Comparison of ENCODE assay signal across 32 cellular contexts in the genomic region with DNA sequence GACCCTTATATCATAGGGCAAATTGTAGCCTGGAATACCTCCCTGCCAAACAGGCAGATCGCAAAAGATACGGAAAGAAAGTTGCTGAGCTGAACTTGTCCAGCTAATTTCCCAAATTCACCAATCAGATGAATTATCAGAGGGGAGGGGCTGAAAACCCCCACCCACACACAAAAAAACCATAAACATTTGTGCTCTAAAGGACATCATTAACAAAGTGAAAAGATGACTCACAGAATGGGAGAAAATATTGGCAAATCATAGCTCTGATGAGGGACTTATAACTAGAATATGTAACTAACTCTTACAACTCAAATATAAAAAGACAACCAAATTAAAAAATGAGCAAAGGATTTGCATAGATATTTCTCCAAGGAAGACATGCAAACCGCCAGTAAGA. TPM values are rescaled to one million over a fixed set of nuclear protein-coding genes. Genes with fewer than 3 reads are reported as not detected.
DNase-seq lines count a peak whose midpoint lies in the region; TF ChIP-seq lines count a peak whose summit lies in the region.
"Had no signal": no experiment of that assay in that cellular context is flagged by ENCODE, and none has a peak within 500 bp of the region (broad histone marks: within the 10 kb centered on the region; RNA-seq: fewer than 3 reads in every experiment).

No MANE protein-coding gene starts in this region.

- H3K27me3 ChIP-seq in GM23248 (replicated peaks; ENCODE audit: insufficient read depth) (no peaks in the 10 kb centered on the region), fibroblast of lung (ENCODE audit: control insufficient read depth, insufficient read depth, low read length) (no peaks in the 10 kb centered on the region)
- H3K27me3 ChIP-seq: BLaER1, esophagus muscularis mucosa had no signal

- 30 to 35% methylated on average over 3 of the region's 3 CpGs for WGBS in GM23248 (ENCODE audit: low coverage in 1 of 2, low lambda C conversion rate in 2 of 2, missing lambda C conversion rate in 2 of 2), 2 experiments

- H3K4me1 ChIP-seq in GM23248 (ENCODE audit: insufficient read depth) (peaks cover 9% of the 10 kb centered on the region; the same call in 1 of the 2 replicates), fibroblast of lung (ENCODE audit: control insufficient read depth, extremely low read depth, insufficient read depth, low read length) (no peaks in the 10 kb centered on the region)
- H3K4me1 ChIP-seq: BLaER1, lower lobe of right lung, parathyroid adenoma had no signal

- in situ Hi-C loops in GM23248 (cut with MboI): no loop called here

- H3K9me3 ChIP-seq in GM23248 (ENCODE audit: low read depth) (no peaks in the 10 kb centered on the region), fibroblast of lung (ENCODE audit: control insufficient read depth, insufficient read depth, low read depth, low read length) (no peaks in the 10 kb centered on the region)
- H3K9me3 ChIP-seq: BLaER1, esophagus muscularis mucosa, lower lobe of right lung had no signal

- H3K9ac ChIP-seq in GM23248 (no peak overlapping the region), fibroblast of lung (ENCODE audit: insufficient read depth, low read length) (no peak overlapping the region)
- H3K9ac ChIP-seq: BLaER1, KMS-11, parathyroid adenoma had no signal

- H4K20me1 ChIP-seq in GM23248 (ENCODE audit: insufficient read depth) (no peaks in the 10 kb centered on the region), fibroblast of lung (ENCODE audit: control insufficient read depth, extremely low read depth, insufficient read depth, low read length) (no peaks in the 10 kb centered on the region)
- H4K20me1 ChIP-seq: BLaER1 had no signal

- H3F3A ChIP-seq in GM23248 (ENCODE audit: insufficient read depth): no peaks in the 10 kb centered on the region

- H3K4me2 ChIP-seq in GM23248 (ENCODE audit: unreplicated experiment) (no peak overlapping the region), fibroblast of lung (ENCODE audit: extremely low read depth, insufficient read depth, low read length) (no peak overlapping the region)
- H3K4me2 ChIP-seq: BLaER1, KMS-11, PC-9 had no signal

- peak; percentile 11 to 26 for TF ChIP-seq CTCF in fibroblast of lung (conservative IDR thresholded peaks at IDR 0.05 in 1 of 2, IDR thresholded peaks at IDR 0.05 in 1 of 2; ENCODE audit: low read depth in 1 of 2, low read length in 2 of 2)

- no peaks in the 10 kb centered on the region for H3K36me3 ChIP-seq in GM23248 (ENCODE audit: low read depth)
- H3K36me3 ChIP-seq in fibroblast of lung (ENCODE audit: control insufficient read depth, insufficient read depth, low read length): no peaks in the 10 kb centered on the region
- H3K36me3 ChIP-seq: BLaER1, esophagus muscularis mucosa, lower lobe of right lung, WERI-Rb-1 had no signal

- peak; percentile 49 for DNase-seq in GM23248
- DNase-seq in RPMI7951 (ENCODE audit: low read depth): peak; percentile 11
- DNase-seq in fibroblast of lung (ENCODE audit: low read depth in 2 of 2): peak; percentile 36 to 53
- DNase-seq in renal cortical epithelial cell (ENCODE audit: low read depth): peak; percentile 14
- no peak for DNase-seq in T-helper 2 cell
- DNase-seq in activated CD4-positive, alpha-beta T cell treated with anti-CD3 and anti-CD28 coated beads for 1 hour: no peak
- DNase-seq in GOT3 (lab: John Stamatoyannopoulos, UW): no peak
- DNase-seq: activated CD4-positive, alpha-beta T cell treated with anti-CD3 and anti-CD28 coated beads, Interleukin-2, amount 10 ng/mL, durations not matched to agents 24 days and 14 days; activated naive CD4-positive, alpha-beta T cell treated with anti-CD3 and anti-CD28 coated beads, Interleukin-2, amount 10 ng/mL, durations not matched to agents 7 days and 5 days; activated T-cell treated with anti-CD3 and anti-CD28 coated beads, Interleukin-2, amount 50 U/mL, for 72 hours; amygdala; central memory CD4-positive, alpha-beta T cell; DMS53; endodermal cell; GF-D8; kidney glomerular epithelial cell; lower lobe of right lung; NCI-H1694; NCI-H524; PC-9; right cardiac atrium; SHP77 treated with DMSO at 0.1 percent for 48 hours; stimulated activated CD4-positive, alpha-beta T cell treated with anti-CD3 and anti-CD28 coated beads, Interleukin-12 subunit alpha, Interleukin-12 subunit beta, amount 100 ng/mL, for 4 hours; stimulated activated CD4-positive, alpha-beta T cell treated with anti-CD3 and anti-CD28 coated beads, Interleukin-4, amount 100 ng/mL, for 24 hours; substantia nigra; SW 1271; T1000; WERI-Rb-1 had no signal

- H3K4me3 ChIP-seq in GM23248 (no peak overlapping the region), fibroblast of lung (replicated peaks in 1 of 4; ENCODE audit: control extremely low read depth in 1 of 4, insufficient read depth in 1 of 4, low read depth in 3 of 4, low read length in 4 of 4) (no peak overlapping the region)
- H3K4me3 ChIP-seq: BLaER1, esophagus muscularis mucosa, lower lobe of right lung, PC-9 had no signal

- H3K79me2 ChIP-seq in GM23248 (ENCODE audit: insufficient read depth) (no peaks in the 10 kb centered on the region), fibroblast of lung (ENCODE audit: control insufficient read depth, insufficient read depth, low read length) (no peaks in the 10 kb centered on the region)
- H3K79me2 ChIP-seq: parathyroid adenoma had no signal

- H3K27ac ChIP-seq in GM23248 (no peak overlapping the region), fibroblast of lung (ENCODE audit: insufficient read depth, low read length) (no peak overlapping the region)
- H3K27ac ChIP-seq: BLaER1, esophagus muscularis mucosa, KMS-11, lower lobe of right lung, parathyroid adenoma, PC-9, WERI-Rb-1 had no signal

- H3K9me2 ChIP-seq in GM23248 (ENCODE audit: insufficient read depth): no peaks in the 10 kb centered on the region

- H2AFZ ChIP-seq in GM23248: peak overlapping the region; percentile 25; the same call in 1 of the 2 replicates
- H2AFZ ChIP-seq in fibroblast of lung (ENCODE audit: low read length): no peak overlapping the region
- H2AFZ ChIP-seq: parathyroid adenoma, PC-9 had no signal

RNA-seq across cellular contexts. Expression of a gene that starts 36.3 kb away (rescaled TPM):
- 0.51 and 6.4 TPM in 2 replicates for total RNA-seq in GM23248 (2014; rRNA removed; shearing (Covaris generic))
- polyA plus RNA-seq in GM23248 (2016; fragmentation: Nextera tagmentation; extraction: Ambion mirVana) (4.2 and 4.7 TPM in 2 replicates), fibroblast of lung (0.90 and 1.1 TPM in 2 replicates)
- 0.84 and 0.88 TPM in 2 replicates for total RNA-seq in RPMI7951 (2014; rRNA removed; shearing (Covaris generic))
- total RNA-seq in fibroblast of lung (0.26 and 1.8 TPM in 2 replicates), renal cortical epithelial cell (0.40 and 9.7 TPM in 2 replicates)
- polyA plus RNA-seq in fibroblast of lung (2012): 0.89 and 1.1 TPM in 2 replicates
- polyA minus RNA-seq in fibroblast of lung (ENCODE audit: low replicate concordance): 1.1 TPM in 1 of 2 replicates, not detected in the other
- total RNA-seq: activated CD4-positive, alpha-beta T cell treated with anti-CD3 and anti-CD28 coated beads, Interleukin-2, amount 10 ng/mL, durations not matched to agents 24 days and 14 days; activated T-cell treated with anti-CD3 and anti-CD28 coated beads, Interleukin-2, amount 50 U/mL, for 72 hours; endodermal cell had no signal

Comparison
In these comparisons a context has a peak if more than half of its experiments do, and no peak if none do; other contexts are left out.
1. DNase-seq: peak in GM23248 (single experiment), RPMI7951 (single experiment), fibroblast of lung (2 of 2) and renal cortical epithelial cell (single experiment); none in T-helper 2 cell (0 of 5), activated CD4-positive, alpha-beta T cell treated with anti-CD3 and anti-CD28 coated beads for 1 hour (single experiment) and GOT3 (single experiment).